In genomic region chr2:182023235-182023634, GRCh38 we compare ENCODE assay signal across 28 cellular contexts. TPM values are rescaled to one million over a fixed set of nuclear protein-coding genes. Genes with fewer than 3 reads are reported as not detected.
"Had no signal": no experiment of that assay in that cellular context is flagged by ENCODE, and none has a peak within 500 bp of the region (broad histone marks: within the 10 kb centered on the region; RNA-seq: fewer than 3 reads in every experiment).

No MANE protein-coding gene starts in this region.

- H3K27me3 Mint-ChIP-seq: stimulated activated naive B cell treated with anti-CD40 and anti-IgM and Interleukin-4, amounts not matched to agents 10 μg/mL and 1 μg/mL and 100 μg/mL, for 72 hours had no signal

- H3K4me1 Mint-ChIP-seq: immature natural killer cell; naive thymus-derived CD8-positive, alpha-beta T cell; nephron; neural crest cell had no signal

- H3K27ac Mint-ChIP-seq: immature natural killer cell; naive thymus-derived CD8-positive, alpha-beta T cell; nephron; stimulated activated naive B cell treated with anti-CD40 and anti-IgM and Interleukin-4, amounts not matched to agents 10 μg/mL and 1 μg/mL and 100 μg/mL, for 72 hours had no signal

- H3K4me3 Mint-ChIP-seq: immature natural killer cell; naive thymus-derived CD8-positive, alpha-beta T cell; nephron; neural crest cell; stimulated activated naive B cell treated with anti-CD40 and anti-IgM and Interleukin-4, amounts not matched to agents 10 μg/mL and 1 μg/mL and 100 μg/mL, for 72 hours had no signal

- DNase-seq: hypothalamus; immature natural killer cell; kidney; left colon; left lung; lower lobe of right lung; mammary epithelial cell; mesenchymal stem cell; naive thymus-derived CD8-positive, alpha-beta T cell; nucleus accumbens; pancreas; posterior cingulate gyrus; retina; right cardiac atrium; stimulated activated CD4-positive, alpha-beta T cell treated with anti-CD3 and anti-CD28 coated beads, Interleukin-12 subunit alpha, Interleukin-12 subunit beta, amount 100 ng/mL, for 4 hours; stimulated activated CD4-positive, alpha-beta T cell treated with anti-CD3 and anti-CD28 coated beads, Interleukin-15, amount 100 ng/mL, for 24 hours; stimulated activated CD4-positive, alpha-beta T cell treated with anti-CD3 and anti-CD28 coated beads, Interleukin-2, amount 100 ng/mL, for 24 hours; stimulated activated CD4-positive, alpha-beta T cell treated with anti-CD3 and anti-CD28 coated beads, Interleukin-4, amount 100 ng/mL, for 1 hour; stimulated activated naive B cell treated with anti-CD40 and anti-IgM and Interleukin-4, amounts not matched to agents 10 μg/mL and 1 μg/mL and 100 μg/mL, for 72 hours; stimulated activated naive CD8-positive, alpha-beta T cell treated with anti-CD3 and anti-CD28 coated beads, Interleukin-15, Interleukin-2, amounts not matched to agents 100 U/mL and 50 U/mL, for 24 hours; stomach; testis; thyroid gland; transverse colon; upper lobe of left lung had no signal

- H3K36me3 Mint-ChIP-seq: immature natural killer cell had no signal

- ATAC-seq: left colon; left lung; lower lobe of right lung; naive thymus-derived CD8-positive, alpha-beta T cell; pancreas; right cardiac atrium; sciatic nerve; stimulated activated naive B cell treated with anti-CD40 and anti-IgM and Interleukin-4, amounts not matched to agents 10 μg/mL and 1 μg/mL and 100 μg/mL, for 72 hours; stimulated activated naive CD8-positive, alpha-beta T cell treated with anti-CD3 and anti-CD28 coated beads, Interleukin-15, Interleukin-2, amounts not matched to agents 100 U/mL and 50 U/mL, for 24 hours had no signal

RNA-seq across cellular contexts. Expression of gene PPP1R1C, which starts 37.6 kb away (rescaled TPM):
- total RNA-seq: naive thymus-derived CD8-positive, alpha-beta T cell had no signal
